Comparison of ENCODE assay signal across 7 cellular contexts in genomic region chr16:21684199-21684598, GRCh38. TPM values are rescaled to one million over a fixed set of nuclear protein-coding genes. Genes with fewer than 3 reads are reported as not detected.
DNase-seq lines count a peak whose midpoint lies in the region; ATAC-seq and TF ChIP-seq lines count a peak whose summit lies in the region.

No MANE protein-coding gene starts in this region.

- no peak overlapping the region for H3K4me2 ChIP-seq in Loucy (ENCODE audit: low read depth, low read length, poor library complexity, severe bottlenecking)

- no peak overlapping the region for H3K9ac ChIP-seq in Loucy (ENCODE audit: low read depth, low read length, poor library complexity, severe bottlenecking)

- H3K79me2 ChIP-seq in Loucy (ENCODE audit: insufficient read depth, low read length) = no peaks in the 10 kb centered on the region

- DNase-seq in GM10248 (ENCODE audit: extremely low spot score) = peak; percentile 28
- peak in 4 of 7 donors; percentile 21 to 52 (median 26) for DNase-seq in adrenal gland
- peak; percentile 4 for DNase-seq in prostate gland (ENCODE audit: low spot score)
- DNase-seq in NCI-H2227 (lab: John Stamatoyannopoulos, UW; ENCODE audit: unreplicated experiment) = no peak
- DNase-seq in SIG-M5 treated with dmso at 0.1 percent for 504 hours (lab: John Stamatoyannopoulos, UW; ENCODE audit: unreplicated experiment) = no peak

- H3K4me3 ChIP-seq in Loucy (ENCODE audit: low read length, poor library complexity, severe bottlenecking) (no peak overlapping the region), adrenal gland (no peak overlapping the region), prostate gland (no peak overlapping the region)

- H3K27ac ChIP-seq in adrenal gland (no peak overlapping the region), prostate gland (no peak overlapping the region)

- intact Hi-C loops in adrenal gland (cut with DNase I) = no loop called here
- intact Hi-C loops in prostate gland (cut with DNase I) = no loop called here

- H3F3A ChIP-seq in Loucy (ENCODE audit: low read depth) = no peaks in the 10 kb centered on the region

- H3K9me2 ChIP-seq in Loucy (replicated peaks; ENCODE audit: low read depth, low read length) = no peaks in the 10 kb centered on the region

- WGBS in adrenal gland, 4 donors = 27 to 43% (median 39%) methylated on average over 6 of the region's 6 CpGs
- 30% methylated on average over 6 of the region's 6 CpGs for WGBS in prostate gland

- POLR2A ChIA-PET in GM10248 (lab: Yijun Ruan, JAX) = no interaction called here

- no peaks in the 10 kb centered on the region for H3K36me3 ChIP-seq in Loucy (ENCODE audit: insufficient read depth, low read length)
- H3K36me3 ChIP-seq in adrenal gland (replicated peaks in 1 of 2) = no peaks in the 10 kb centered on the region
- H3K36me3 ChIP-seq in prostate gland = no peaks in the 10 kb centered on the region

- no peaks in the 10 kb centered on the region for H4K20me1 ChIP-seq in Loucy (ENCODE audit: insufficient read depth, low read length, poor library complexity, severe bottlenecking)

- no peaks in the 10 kb centered on the region for H3K4me1 ChIP-seq in Loucy (ENCODE audit: insufficient read depth, low read length, poor library complexity, severe bottlenecking)
- H3K4me1 ChIP-seq in adrenal gland (replicated peaks in 1 of 2) = no peaks in the 10 kb centered on the region
- no peaks in the 10 kb centered on the region for H3K4me1 ChIP-seq in prostate gland (replicated peaks)

- TF ChIP-seq POLR2A in adrenal gland (IDR thresholded peaks at IDR 0.05) (no peak), prostate gland (IDR thresholded peaks at IDR 0.05) (no peak)

- H3K9me3 ChIP-seq in Loucy (ENCODE audit: insufficient read depth, low read depth, low read length) (no peaks in the 10 kb centered on the region), adrenal gland (replicated peaks in 1 of 3) (no peaks in the 10 kb centered on the region), prostate gland (no peaks in the 10 kb centered on the region)

- no peaks in the 10 kb centered on the region for H3K27me3 ChIP-seq in Loucy (ENCODE audit: insufficient read depth, low read length, poor library complexity, severe bottlenecking)
- no peaks in the 10 kb centered on the region for H3K27me3 ChIP-seq in adrenal gland
- H3K27me3 ChIP-seq in prostate gland (replicated peaks; ENCODE audit: insufficient read depth) = no peaks in the 10 kb centered on the region

- CTCF ChIA-PET in GM10248 (lab: Yijun Ruan, JAX) = interaction anchor here (1.1 to 1.9 kb wide), 5 partner anchors 9 to 17 kb away, joined by 3 to 8 read pairs (median 4); no protein-coding TSS in a partner anchor

- TF ChIP-seq CTCF in GM10248 (IDR thresholded peaks at IDR 0.05; ENCODE audit: control extremely low read depth, extremely low read depth, low read depth, missing control alignments) (peak; percentile 39), Loucy (conservative IDR thresholded peaks at IDR 0.05; ENCODE audit: low read length) (peak; percentile 88), adrenal gland (IDR thresholded peaks at IDR 0.05) (peak in 1 of 6 experiments; percentile 40), prostate gland (IDR thresholded peaks at IDR 0.05) (no peak)

- no peak for ATAC-seq in HG02973 (IDR thresholded peaks at IDR 0.05; ENCODE audit: unreplicated experiment)

- H2AFZ ChIP-seq in Loucy (ENCODE audit: low read length) = no peak overlapping the region

RNA-seq across cellular contexts. Expression of gene OTOA, which starts 20.4 kb away (rescaled TPM):
- total RNA-seq in adrenal gland (1 to 10 TPM in 3 of 8 donors, under 1 TPM in 3, not detected in 2; 0.18 to 1.9 (median 0.75) TPM), prostate gland (under 1 TPM; 0.68 TPM)
- polyA plus RNA-seq in adrenal gland = 1 to 10 TPM in 1 of 3 donors, under 1 TPM in 2; 0.16 to 2.6 (median 0.71) TPM

RNA-seq across cellular contexts. Expression of gene IGSF6, which starts 31.8 kb away (rescaled TPM):
- total RNA-seq in adrenal gland (10 to 100 TPM in 4 of 8 donors, 1 to 10 TPM in 4; 3.9 to 35.6 (median 11.2) TPM), prostate gland (1 to 10 TPM in 1 of 2 donors, not detected in 1; 4.5 TPM)
- polyA plus RNA-seq in adrenal gland = 10 to 100 TPM in 1 of 3 donors, 1 to 10 TPM in 2; 3.3 to 23.8 (median 3.6) TPM

Comparison
In these comparisons a context has a peak if more than half of its experiments do, and no peak if none do; other contexts are left out.
1. DNase-seq: peak in GM10248 (single experiment), adrenal gland (4 of 7) and prostate gland (single experiment); none in NCI-H2227 (single experiment) and SIG-M5 treated with dmso at 0.1 percent for 504 hours (single experiment).
2. CTCF ChIP-seq: peak in GM10248 (single experiment) and Loucy (single experiment); none in prostate gland (0 of 4).